In genomic region chr6:157770946-157771345, GRCh38 we compare ENCODE assay signal across 12 cellular contexts. TPM values are rescaled to one million over a fixed set of nuclear protein-coding genes. Genes with fewer than 3 reads are reported as not detected.
A peak's percentile ranks its signal among the peaks of the same experiment; 100 is the strongest.
DNase-seq lines count a peak whose midpoint lies in the region; ATAC-seq and TF ChIP-seq lines count a peak whose summit lies in the region.
"Had no signal": no experiment of that assay in that cellular context is flagged by ENCODE, and none has a peak within 500 bp of the region (broad histone marks: within the 10 kb centered on the region; RNA-seq: fewer than 3 reads in every experiment).

No MANE protein-coding gene starts in this region.

- TF ChIP-seq RAD21 in HCT116 (IDR thresholded peaks at IDR 0.05; ENCODE audit: low read depth), result no peak
- TF ChIP-seq RAD21 in SK-N-SH (IDR thresholded peaks at IDR 0.05; ENCODE audit: low read length), result no peak

- H3K27me3 ChIP-seq in ACC112 (ENCODE audit: insufficient read depth, low read length) (no peaks in the 10 kb centered on the region), HCT116 (ENCODE audit: insufficient read depth, low read length) (no peaks in the 10 kb centered on the region), SK-N-SH (ENCODE audit: insufficient read depth) (no peaks in the 10 kb centered on the region), fibroblast of lung (ENCODE audit: control insufficient read depth, insufficient read depth, low read length) (no peaks in the 10 kb centered on the region), Peyer's patch (no peaks in the 10 kb centered on the region), H7 (ENCODE audit: control insufficient read depth, insufficient read depth, low read length) (no peaks in the 10 kb centered on the region), thyroid gland (no peaks in the 10 kb centered on the region)
- H3K27me3 ChIP-seq: neural progenitor cell, uterus had no signal

- RAD21 ChIA-PET in HCT116 (lab: Charles Lee; ENCODE audit: low non-redundant PET in 1 of 2, low total read pairs in 2 of 2, uncharacterized antibody in 2 of 2, unreplicated experiment in 2 of 2), result no interaction called here

- H3K27ac ChIP-seq in ACC112 (ENCODE audit: low read depth, low read length) (peak overlapping the region; percentile 70), HCT116 (ENCODE audit: low read depth, low read length) (no peak overlapping the region), SK-N-SH (ENCODE audit: low read depth in 2 of 2, low read length in 1 of 2) (peak overlapping the region in 1 of 2 experiments; percentile 64; a peak in 2 of 4 replicates), fibroblast of lung (ENCODE audit: insufficient read depth, low read length) (no peak overlapping the region), Peyer's patch (no peak overlapping the region), thyroid gland (no peak overlapping the region)
- H3K27ac ChIP-seq: neural progenitor cell, uterus had no signal

- peak overlapping the region; percentile 28; the same call in 1 of the 2 replicates for H3K4me2 ChIP-seq in HCT116 (ENCODE audit: low read length)
- H3K4me2 ChIP-seq in SK-N-SH, result no peak overlapping the region
- no peak overlapping the region for H3K4me2 ChIP-seq in fibroblast of lung (ENCODE audit: extremely low read depth, insufficient read depth, low read length)
- H3K4me2 ChIP-seq: neural progenitor cell had no signal

- no peak overlapping the region for H3K4me3 ChIP-seq in ACC112 (ENCODE audit: low read depth, low read length)
- H3K4me3 ChIP-seq in HCT116 (replicated peaks in 1 of 2; ENCODE audit: low read depth in 1 of 2, low read length in 2 of 2), result no peak overlapping the region
- no peak overlapping the region for H3K4me3 ChIP-seq in SK-N-SH (ENCODE audit: low read depth in 2 of 2, low read length in 1 of 2)
- no peak overlapping the region for H3K4me3 ChIP-seq in fibroblast of lung (replicated peaks in 1 of 4; ENCODE audit: control extremely low read depth in 1 of 4, insufficient read depth in 1 of 4, low read depth in 3 of 4, low read length in 4 of 4)
- H3K4me3 ChIP-seq in Peyer's patch, result no peak overlapping the region
- H3K4me3 ChIP-seq in H7 (ENCODE audit: insufficient read depth, low read depth, low read length), result no peak overlapping the region
- H3K4me3 ChIP-seq in thyroid gland (replicated peaks in 1 of 3), result no peak overlapping the region
- H3K4me3 ChIP-seq: neural progenitor cell, uterus had no signal

- TF ChIP-seq POLR2A in HCT116 (IDR thresholded peaks at IDR 0.05; ENCODE audit: borderline replicate concordance, extremely low read depth, insufficient read depth, insufficient read length) (no peak), Peyer's patch (IDR thresholded peaks at IDR 0.05) (no peak), thyroid gland (IDR thresholded peaks at IDR 0.05) (no peak)

- H3K36me3 ChIP-seq in ACC112 (ENCODE audit: insufficient read depth, low read length) (no peaks in the 10 kb centered on the region), HCT116 (ENCODE audit: control insufficient read depth in 1 of 2, insufficient read depth in 2 of 2, low read length in 2 of 2) (no peaks in the 10 kb centered on the region), SK-N-SH (replicated peaks in 1 of 2; ENCODE audit: control insufficient read depth in 1 of 2, insufficient read depth in 2 of 2, low read length in 1 of 2) (no peaks in the 10 kb centered on the region), fibroblast of lung (ENCODE audit: control insufficient read depth, insufficient read depth, low read length) (no peaks in the 10 kb centered on the region), Peyer's patch (no peaks in the 10 kb centered on the region), H7 (replicated peaks; ENCODE audit: control insufficient read depth, insufficient read depth, low read length) (no peaks in the 10 kb centered on the region), thyroid gland (no peaks in the 10 kb centered on the region)
- H3K36me3 ChIP-seq: neural progenitor cell, uterus had no signal

- H3K9ac ChIP-seq in HCT116 (ENCODE audit: low read length) (no peak overlapping the region), SK-N-SH (no peak overlapping the region), fibroblast of lung (ENCODE audit: insufficient read depth, low read length) (no peak overlapping the region)
- H3K9ac ChIP-seq: neural progenitor cell had no signal

- TF ChIP-seq CTCF in HCT116 (IDR thresholded peaks at IDR 0.05 in 2 of 3, conservative IDR thresholded peaks at IDR 0.05 in 1 of 3; ENCODE audit: borderline replicate concordance in 1 of 3, insufficient read depth in 1 of 3, low read depth in 2 of 3, low read length in 2 of 3) (no peak), SK-N-SH (IDR thresholded peaks at IDR 0.05) (no peak), fibroblast of lung (conservative IDR thresholded peaks at IDR 0.05 in 1 of 2, IDR thresholded peaks at IDR 0.05 in 1 of 2; ENCODE audit: low read depth in 1 of 2, low read length in 2 of 2) (no peak), Peyer's patch (IDR thresholded peaks at IDR 0.05) (no peak), thyroid gland (IDR thresholded peaks at IDR 0.05) (no peak)

- H3F3A ChIP-seq in SK-N-SH (replicated peaks; ENCODE audit: insufficient read depth), result peaks cover 20% of the 10 kb centered on the region

- WGBS in SK-N-SH (ENCODE audit: low lambda C conversion rate), result 17% methylated on average over 1 of the region's 1 CpG
- WGBS in thyroid gland, 2 donors, result 96 to 98% methylated on average over 1 of the region's 1 CpG

- H3K9me2 ChIP-seq in HCT116 (ENCODE audit: insufficient read depth) (no peaks in the 10 kb centered on the region), SK-N-SH (no peaks in the 10 kb centered on the region)

- H3K79me2 ChIP-seq in ACC112 (ENCODE audit: control insufficient read depth, insufficient read depth, low read length, unreplicated experiment) (no peaks in the 10 kb centered on the region), HCT116 (ENCODE audit: insufficient read depth, low read length) (no peaks in the 10 kb centered on the region), SK-N-SH (ENCODE audit: insufficient read depth) (no peaks in the 10 kb centered on the region), fibroblast of lung (ENCODE audit: control insufficient read depth, insufficient read depth, low read length) (no peaks in the 10 kb centered on the region)

- DNase-seq in HCT116 (ENCODE audit: low read depth, low spot score) (no peak), SK-N-SH (no peak), fibroblast of lung (ENCODE audit: low read depth in 2 of 2) (peak; percentile 17 to 57), Peyer's patch (no peak), H7 (no peak), thyroid gland (no peak)
- DNase-seq: caudate nucleus, left colon, uterus had no signal

- CTCF ChIA-PET in HCT116 (lab: Charles Lee) (interaction anchor here (1.1 to 1.2 kb wide), 3 partner anchors 10 to 103 kb away, joined by 3 to 4 read pairs (median 3); no protein-coding TSS in a partner anchor), SK-N-SH (lab: Yijun Ruan, JAX) (interaction anchor here (0.6 to 4.8 kb wide), 6 partner anchors 9 to 456 kb away, joined by 3 to 43 read pairs (median 6); no protein-coding TSS in a partner anchor)

- no TSS peak for BruUV-seq in HCT116 (replicated peaks; lab: Mats Ljungman, UMichigan)

- H3K9me3 ChIP-seq in HCT116 (ENCODE audit: control insufficient read depth in 1 of 2, insufficient read depth in 1 of 2, low read depth in 1 of 2, low read length in 2 of 2), result no peaks in the 10 kb centered on the region
- H3K9me3 ChIP-seq in SK-N-SH, result no peaks in the 10 kb centered on the region
- H3K9me3 ChIP-seq in fibroblast of lung (ENCODE audit: control insufficient read depth, insufficient read depth, low read depth, low read length), result no peaks in the 10 kb centered on the region
- H3K9me3 ChIP-seq in Peyer's patch, result no peaks in the 10 kb centered on the region
- H3K9me3 ChIP-seq in thyroid gland, result no peaks in the 10 kb centered on the region
- H3K9me3 ChIP-seq: uterus had no signal

- POLR2A ChIA-PET in HCT116 (lab: Charles Lee) (interaction anchor here (1.2 kb wide), 1 partner anchor 13 kb away, joined by 3 read pairs; no protein-coding TSS in a partner anchor), SK-N-SH (lab: Yijun Ruan, JAX) (no interaction called here)

- peak in 1 of 2 experiments; percentile 62; a peak in 1 of 4 replicates for TF ChIP-seq EP300 in SK-N-SH (IDR thresholded peaks at IDR 0.05; ENCODE audit: borderline replicate concordance in 1 of 2, low read depth in 1 of 2, low read length in 1 of 2)

- ATAC-seq in HCT116, result no peak
- no peak for ATAC-seq in GM19023 (IDR thresholded peaks at IDR 0.05; ENCODE audit: unreplicated experiment)
- ATAC-seq: left colon had no signal

- H2AFZ ChIP-seq in ACC112 (ENCODE audit: low read length, unreplicated experiment), result no peak overlapping the region
- peak overlapping the region; percentile 33 for H2AFZ ChIP-seq in HCT116 (ENCODE audit: low read depth, low read length, poor library complexity, severe bottlenecking)
- H2AFZ ChIP-seq in SK-N-SH (ENCODE audit: low read depth), result peak overlapping the region; percentile 6; the same call in 1 of the 2 replicates
- no peak overlapping the region for H2AFZ ChIP-seq in fibroblast of lung (ENCODE audit: low read length)
- H2AFZ ChIP-seq: neural progenitor cell had no signal

- intact Hi-C loops in HCT116 (cut with micrococcal nuclease), result no loop called here
- intact Hi-C loops in thyroid gland (cut with DNase I), result no loop called here

- H4K20me1 ChIP-seq in HCT116 (ENCODE audit: insufficient read depth), result no peaks in the 10 kb centered on the region
- no peaks in the 10 kb centered on the region for H4K20me1 ChIP-seq in SK-N-SH (ENCODE audit: insufficient read depth)
- no peaks in the 10 kb centered on the region for H4K20me1 ChIP-seq in fibroblast of lung (ENCODE audit: control insufficient read depth, extremely low read depth, insufficient read depth, low read length)

- H3K4me1 ChIP-seq in ACC112 (ENCODE audit: control insufficient read depth, insufficient read depth, low read length, unreplicated experiment), result peaks cover 21% of the 10 kb centered on the region
- peaks cover 0 to 23% of the 10 kb centered on the region in 2 experiments; a peak in 2 of 4 replicates for H3K4me1 ChIP-seq in HCT116 (ENCODE audit: control insufficient read depth in 1 of 2, insufficient read depth in 2 of 2, low read length in 2 of 2)
- H3K4me1 ChIP-seq in SK-N-SH (ENCODE audit: control insufficient read depth in 1 of 2, insufficient read depth in 2 of 2, low read depth in 1 of 2, low read length in 1 of 2), result peaks cover 0 to 7% of the 10 kb centered on the region in 2 experiments; a peak in 2 of 4 replicates
- peaks cover 9% of the 10 kb centered on the region for H3K4me1 ChIP-seq in fibroblast of lung (ENCODE audit: control insufficient read depth, extremely low read depth, insufficient read depth, low read length)
- H3K4me1 ChIP-seq in Peyer's patch, result peaks cover 0 to 13% (median 6%) of the 10 kb centered on the region in 4 donors
- peaks cover 7 to 9% of the 10 kb centered on the region in 2 donors for H3K4me1 ChIP-seq in thyroid gland
- H3K4me1 ChIP-seq: neural progenitor cell, uterus had no signal

RNA-seq across cellular contexts. Expression of gene SNX9, which starts 52.1 kb away (rescaled TPM):
- total RNA-seq in HCT116 (2021; ENCODE audit: unreplicated experiment), result 42.5 TPM
- 27.3 and 33.3 TPM in 2 replicates for polyA plus RNA-seq in HCT116 (2012)
- polyA plus RNA-seq in SK-N-SH (2012; rRNA removed), result 31.6 and 31.8 TPM in 2 replicates
- 29.1 and 31.1 TPM in 2 replicates for polyA plus RNA-seq in SK-N-SH (2012; cell fraction: cytosol; rRNA removed)
- 27.0 and 35.2 TPM in 2 replicates for polyA plus RNA-seq in SK-N-SH (2012; cell fraction: nucleus; rRNA removed)
- 117 and 120 TPM in 2 replicates for total RNA-seq in fibroblast of lung
- 56.8 and 85.2 TPM in 2 replicates for polyA plus RNA-seq in fibroblast of lung
- polyA plus RNA-seq in fibroblast of lung (2012), result 37.9 and 56.4 TPM in 2 replicates
- 13.5 and 23.2 TPM in 2 replicates for polyA minus RNA-seq in fibroblast of lung (ENCODE audit: low replicate concordance)
- 10 to 100 TPM; 49.8 to 59.1 (median 52.5) TPM for total RNA-seq in Peyer's patch
- 35.9 and 36.1 TPM in 2 replicates for total RNA-seq in H7 (2014; rRNA removed; shearing (Covaris generic))
- total RNA-seq in thyroid gland, result 10 to 100 TPM; 44.6 to 73.1 (median 47.2) TPM

Comparison
In these comparisons a context has a peak if more than half of its experiments do, and no peak if none do; other contexts are left out.
1. H2AFZ ChIP-seq: peak in HCT116 (single experiment) and SK-N-SH (single experiment); none in ACC112 (single experiment) and fibroblast of lung (single experiment).
2. DNase-seq: peak in fibroblast of lung (2 of 2); none in HCT116 (single experiment), SK-N-SH (single experiment), Peyer's patch (0 of 3), H7 (single experiment) and thyroid gland (0 of 2).